ENCODE assay signal across 12 cellular contexts in the genomic region with DNA sequence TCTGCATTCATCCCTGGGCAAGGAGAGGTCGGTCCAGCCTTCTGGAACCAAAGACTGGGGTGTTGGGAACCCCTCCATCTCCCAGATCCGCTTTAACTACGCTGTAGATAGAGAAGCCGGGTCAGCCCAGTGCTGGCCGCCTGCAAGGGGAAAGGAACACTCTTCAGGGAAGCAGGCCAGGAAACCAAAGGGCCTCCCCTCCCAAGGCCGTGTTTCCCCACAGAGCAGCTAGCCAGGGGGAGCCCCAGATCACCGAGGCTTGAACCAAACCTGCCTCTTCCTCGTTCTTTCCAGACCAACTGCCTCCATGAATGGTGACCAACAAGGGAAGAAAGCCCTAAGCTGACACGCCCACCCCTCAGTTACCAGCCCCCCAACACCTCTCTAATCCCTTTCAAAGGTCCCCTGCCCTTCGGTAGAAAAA. TPM values are rescaled to one million over a fixed set of nuclear protein-coding genes. Genes with fewer than 3 reads are reported as not detected.
DNase-seq lines count a peak whose midpoint lies in the region; ATAC-seq, FAIRE-seq and TF ChIP-seq lines count a peak whose summit lies in the region.
"Had no signal": no experiment of that assay in that cellular context is flagged by ENCODE, and none has a peak within 500 bp of the region (broad histone marks: within the 10 kb centered on the region; RNA-seq: fewer than 3 reads in every experiment).

No MANE protein-coding gene starts in this region.

- H3K27me3 Mint-ChIP-seq in activated naive CD8-positive, alpha-beta T cell treated with anti-CD3 and anti-CD28 coated beads for 36 hours, result peaks cover 44% of the 10 kb centered on the region
- H3K27me3 Mint-ChIP-seq in naive B cell, result peaks cover 12 to 40% (median 38%) of the 10 kb centered on the region in 3 donors
- peaks cover 46 to 65% (median 49%) of the 10 kb centered on the region in 3 donors for H3K27me3 Mint-ChIP-seq in CD14-positive monocyte (ENCODE audit: low read depth in 3 of 3)

- H3K27me3 ChIP-seq in BJ (ENCODE audit: control insufficient read depth, insufficient read depth, low read length), result peaks cover 24% of the 10 kb centered on the region
- peaks cover 61% of the 10 kb centered on the region for H3K27me3 ChIP-seq in smooth muscle cell (ENCODE audit: low read depth)

- H3K4me3 ChIP-seq in BJ (ENCODE audit: low read depth, low read length), result no peak overlapping the region
- H3K4me3 ChIP-seq in smooth muscle cell, result no peak overlapping the region

- no peak overlapping the region for H3K27ac ChIP-seq in smooth muscle cell (ENCODE audit: low read depth)

- no peaks in the 10 kb centered on the region; the same call in 1 of the 2 replicates for H3K36me3 ChIP-seq in BJ (ENCODE audit: control insufficient read depth, insufficient read depth, low read length)
- no peaks in the 10 kb centered on the region for H3K36me3 ChIP-seq in smooth muscle cell (ENCODE audit: low read depth)

- no peaks in the 10 kb centered on the region for H3K79me2 ChIP-seq in smooth muscle cell (ENCODE audit: low read depth)

- CTCF ChIA-PET in BJ (lab: Yijun Ruan, JAX), result interaction anchor here (1.3 kb wide), 1 partner anchor 26 kb away, joined by 3 read pairs; no protein-coding TSS in a partner anchor

- H3K36me3 Mint-ChIP-seq in activated naive CD8-positive, alpha-beta T cell treated with anti-CD3 and anti-CD28 coated beads for 36 hours, result peaks cover 19% of the 10 kb centered on the region
- H3K36me3 Mint-ChIP-seq in naive B cell (peaks cover 5 to 9% of the 10 kb centered on the region in 2 donors), CD14-positive monocyte (peaks cover 16 to 21% of the 10 kb centered on the region in 2 donors)

- H4K20me1 ChIP-seq in smooth muscle cell (ENCODE audit: low read depth), result peaks cover 75% of the 10 kb centered on the region

- peaks cover 45% of the 10 kb centered on the region for H3K4me1 Mint-ChIP-seq in activated naive CD8-positive, alpha-beta T cell treated with anti-CD3 and anti-CD28 coated beads for 36 hours
- H3K4me1 Mint-ChIP-seq in naive B cell, result peaks cover 24 to 27% (median 26%) of the 10 kb centered on the region in 3 donors
- H3K4me1 Mint-ChIP-seq in CD14-positive monocyte, result peaks cover 22% of the 10 kb centered on the region

- WGBS in smooth muscle cell (ENCODE audit: low lambda C conversion rate), result 55% methylated on average over 10 of the region's 10 CpGs

- H3K4me3 Mint-ChIP-seq in activated naive CD8-positive, alpha-beta T cell treated with anti-CD3 and anti-CD28 coated beads for 36 hours, result peak overlapping the region; percentile 23
- H3K4me3 Mint-ChIP-seq in naive B cell, result peak overlapping the region; percentile 17 to 82 (median 76)
- H3K4me3 Mint-ChIP-seq in CD14-positive monocyte, result peak overlapping the region in 1 of 2 donors; percentile 72

- no peak overlapping the region for H3K27ac Mint-ChIP-seq in activated naive CD8-positive, alpha-beta T cell treated with anti-CD3 and anti-CD28 coated beads for 36 hours
- H3K27ac Mint-ChIP-seq in naive B cell (peak overlapping the region in 2 of 6 donors; percentile 58 to 68), CD14-positive monocyte (no peak overlapping the region)

- H3K9me3 ChIP-seq in smooth muscle cell (replicated peaks; ENCODE audit: low read depth), result no peaks in the 10 kb centered on the region

- no peaks in the 10 kb centered on the region for H3K9me3 Mint-ChIP-seq in activated naive CD8-positive, alpha-beta T cell treated with anti-CD3 and anti-CD28 coated beads for 36 hours
- H3K9me3 Mint-ChIP-seq in naive B cell (peaks cover 0 to 1% (median 0%) of the 10 kb centered on the region in 7 donors), CD14-positive monocyte (peaks cover 0 to 14% (median 8%) of the 10 kb centered on the region in 7 donors)

- peaks cover 6% of the 10 kb centered on the region for H3K4me1 ChIP-seq in smooth muscle cell (ENCODE audit: low read depth)

- ATAC-seq in naive B cell (ENCODE audit: low read depth in 2 of 2) (no peak), GM18502 (IDR thresholded peaks at IDR 0.05; ENCODE audit: poor library complexity, unreplicated experiment) (no peak)

- TF ChIP-seq CTCF in BJ (IDR thresholded peaks at IDR 0.05; ENCODE audit: insufficient read depth, low read depth, low read length) (0 out of 2 replicates have a peak, but pooled peaks have one; percentile 16), CD14-positive monocyte (IDR thresholded peaks at IDR 0.05) (no peak), smooth muscle cell (IDR thresholded peaks at IDR 0.05; ENCODE audit: borderline replicate concordance, insufficient read depth, poor library complexity, severe bottlenecking) (no peak)

- peaks cover 10% of the 10 kb centered on the region for H3F3A ChIP-seq in smooth muscle cell (ENCODE audit: low read depth)

- H2AFZ ChIP-seq in smooth muscle cell (ENCODE audit: low read depth), result no peak overlapping the region

- H3K4me2 ChIP-seq in smooth muscle cell, result no peak overlapping the region

- intact Hi-C loops in CD14-positive monocyte (cut with micrococcal nuclease), result no loop called here

- FAIRE-seq in G401.6 (lab: Jason Lieb, UNC), result peak; percentile 95
- FAIRE-seq: small intestine had no signal

- POLR2A ChIA-PET in BJ (lab: Charles Lee), result no interaction called here

- DNase-seq in BJ (ENCODE audit: low read depth), result no peak
- DNase-seq in activated naive CD8-positive, alpha-beta T cell treated with anti-CD3 and anti-CD28 coated beads for 36 hours, result no peak
- no peak for DNase-seq in naive B cell
- DNase-seq in NOMO-1 treated with DMSO at 0.1 percent for 48 hours (lab: John Stamatoyannopoulos, UW; ENCODE audit: unreplicated experiment), result no peak
- no peak for DNase-seq in CD14-positive monocyte (ENCODE audit: low spot score)
- DNase-seq in smooth muscle cell (lab: John Stamatoyannopoulos, UW; ENCODE audit: unreplicated experiment), result no peak
- DNase-seq: activated CD8-positive, alpha-beta memory T cell treated with anti-CD3 and anti-CD28 coated beads, Interleukin-2, amount 50 U/mL, for 48 hours; islet precursor cell; small intestine had no signal

- no peak overlapping the region for H3K9ac ChIP-seq in smooth muscle cell (ENCODE audit: low read depth)

RNA-seq across cellular contexts. Expression of gene CHD5, which starts 1.2 kb away (rescaled TPM):
- 0.01 and 0.04 TPM in 2 replicates for polyA plus RNA-seq in BJ (2011; rRNA removed)
- polyA minus RNA-seq in BJ (2011; rRNA and poly(A)+ RNA removed), result 0.09 TPM in 1 of 2 replicates, not detected in the other
- under 1 TPM; 0.44 to 0.56 TPM for total RNA-seq in activated naive CD8-positive, alpha-beta T cell treated with anti-CD3 and anti-CD28 coated beads for 36 hours
- not detected for polyA plus RNA-seq in naive B cell (ENCODE audit: low read depth in 6 of 6)
- not detected for polyA plus RNA-seq in CD14-positive monocyte
- total RNA-seq in smooth muscle cell, result 0.40 TPM in 2 replicates
- not detected in 2 replicates for polyA plus RNA-seq in smooth muscle cell
- total RNA-seq: myocyte had no signal

RNA-seq across cellular contexts. Expression of gene RPL22, which starts 18.0 kb away (rescaled TPM):
- polyA plus RNA-seq in BJ (2011; rRNA removed) (76.9 and 216 TPM in 2 replicates), naive B cell (ENCODE audit: low read depth in 6 of 6) (100 to 1,000 TPM; 148 to 237 (median 187) TPM), CD14-positive monocyte (10 to 100 TPM; 65.6 to 97.2 TPM), smooth muscle cell (108 and 117 TPM in 2 replicates)
- polyA minus RNA-seq in BJ (2011; rRNA and poly(A)+ RNA removed), result 16.1 and 19.3 TPM in 2 replicates
- 100 to 1,000 TPM; 481 to 486 TPM for total RNA-seq in activated naive CD8-positive, alpha-beta T cell treated with anti-CD3 and anti-CD28 coated beads for 36 hours
- 108 and 126 TPM in 2 replicates for total RNA-seq in smooth muscle cell

RNA-seq across cellular contexts. Expression of gene RNF207, which starts 24.6 kb away (rescaled TPM):
- polyA plus RNA-seq in BJ (2011; rRNA removed) (12.0 and 17.9 TPM in 2 replicates), naive B cell (ENCODE audit: low read depth in 6 of 6) (under 1 TPM in 4 of 6 donors, not detected in 2; 0.12 to 0.61 (median 0.26) TPM), CD14-positive monocyte (under 1 TPM in 1 of 2 donors, not detected in 1; 0.10 TPM), smooth muscle cell (2.0 and 4.0 TPM in 2 replicates)
- polyA minus RNA-seq in BJ (2011; rRNA and poly(A)+ RNA removed), result 8.6 and 14.1 TPM in 2 replicates
- total RNA-seq in activated naive CD8-positive, alpha-beta T cell treated with anti-CD3 and anti-CD28 coated beads for 36 hours, result 1 to 10 TPM; 5.0 to 6.2 TPM
- 1.8 and 4.8 TPM in 2 replicates for total RNA-seq in smooth muscle cell

RNA-seq across cellular contexts. Expression of gene ICMT, which starts 54.4 kb away (rescaled TPM):
- polyA plus RNA-seq in BJ (2011; rRNA removed) (86.2 and 91.5 TPM in 2 replicates), naive B cell (ENCODE audit: low read depth in 6 of 6) (10 to 100 TPM in 4 of 6 donors, 1 to 10 TPM in 2; 5.4 to 16.2 (median 11.6) TPM), CD14-positive monocyte (10 to 100 TPM; 17.0 to 17.3 TPM), smooth muscle cell (34.7 and 36.6 TPM in 2 replicates)
- 43.6 and 59.2 TPM in 2 replicates for polyA minus RNA-seq in BJ (2011; rRNA and poly(A)+ RNA removed)
- total RNA-seq in activated naive CD8-positive, alpha-beta T cell treated with anti-CD3 and anti-CD28 coated beads for 36 hours, result 10 to 100 TPM; 57.4 to 58.1 TPM
- total RNA-seq in smooth muscle cell, result 55.1 and 66.8 TPM in 2 replicates
